ENCODE assay signal across 17 cellular contexts in the genomic region with DNA sequence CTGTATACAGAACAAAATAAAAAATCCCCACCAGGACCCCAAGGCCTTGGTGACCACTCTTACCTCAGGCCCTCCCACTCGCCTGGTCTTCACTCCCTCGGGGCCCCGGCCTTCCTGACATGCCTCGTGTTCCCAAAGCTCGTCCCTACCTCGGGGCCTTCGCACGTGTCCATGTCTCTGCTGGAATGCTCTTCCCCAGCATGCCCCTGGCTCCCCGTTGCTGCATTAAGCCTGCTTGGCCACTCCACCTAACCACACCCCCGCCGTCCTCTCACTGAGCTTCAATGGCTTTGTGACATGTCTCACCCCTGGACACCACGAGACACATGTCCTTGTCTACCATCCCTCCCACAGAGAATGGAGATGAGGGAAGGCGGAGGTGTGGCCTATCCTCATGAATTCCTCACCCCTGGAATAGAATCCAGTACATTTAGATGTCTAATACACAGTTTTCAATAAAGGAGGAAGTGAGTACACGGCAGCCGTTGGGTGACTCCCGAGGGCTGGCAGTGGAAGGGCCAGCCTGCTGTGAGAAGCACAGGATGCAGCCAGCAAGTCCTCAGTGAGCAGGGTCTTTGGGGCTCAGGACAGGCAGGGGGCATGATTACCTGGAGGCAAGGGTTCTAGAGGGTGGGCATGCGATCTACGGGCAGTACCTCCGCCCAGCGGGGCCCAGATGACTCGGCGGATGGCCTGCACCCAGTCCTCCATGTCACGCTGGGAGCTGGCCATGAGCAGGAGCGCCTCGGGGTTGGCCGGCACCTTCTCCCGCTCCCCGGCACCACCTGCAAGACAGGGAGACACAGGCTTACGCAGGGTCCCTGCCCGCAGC.
DNase-seq lines count a peak whose midpoint lies in the region; ATAC-seq and TF ChIP-seq lines count a peak whose summit lies in the region.
"Had no signal": no experiment of that assay in that cellular context is flagged by ENCODE, and none has a peak within 500 bp of the region (broad histone marks: within the 10 kb centered on the region; RNA-seq: fewer than 3 reads in every experiment).

No MANE protein-coding gene starts in this region.

- no CpG with 5 or more reads among the region's 30 CpGs for WGBS in H9 (ENCODE audit: extremely low coverage, insufficient read length, low lambda C conversion rate)
- WGBS in esophagus muscularis mucosa = 86% methylated on average over 21 of the region's 30 CpGs

- H3K9me3 Mint-ChIP-seq in H9 = no peaks in the 10 kb centered on the region
- no peaks in the 10 kb centered on the region for H3K9me3 Mint-ChIP-seq in activated CD8-positive, alpha-beta memory T cell treated with anti-CD3 and anti-CD28 coated beads, Interleukin-2, amount 10 ng/mL, durations not matched to agents 7 days and 5 days (ENCODE audit: low read depth)
- H3K9me3 Mint-ChIP-seq in osteocyte (ENCODE audit: unreplicated experiment) = no peaks in the 10 kb centered on the region

- no peak overlapping the region for H3K4ac ChIP-seq in H9 (ENCODE audit: low read depth, low read length)

- H3K56ac ChIP-seq in H9 (ENCODE audit: insufficient read length, low read depth, low read length) = no peak overlapping the region

- H2AK5ac ChIP-seq in H9 (ENCODE audit: insufficient read length, low read length) = no peak overlapping the region

- H3K9ac ChIP-seq in H9 (ENCODE audit: extremely low read depth, insufficient read length, low read length) = no peak overlapping the region

- H2BK15ac ChIP-seq in H9 (ENCODE audit: low read depth, low read length) = no peak overlapping the region

- TF ChIP-seq EP300 in esophagus muscularis mucosa (IDR thresholded peaks at IDR 0.05) = no peak

- H3K27me3 Mint-ChIP-seq in H9 (ENCODE audit: low read depth) = no peaks in the 10 kb centered on the region; the same call in none of the 2 replicates
- peaks cover 64% of the 10 kb centered on the region for H3K27me3 Mint-ChIP-seq in activated CD8-positive, alpha-beta memory T cell treated with anti-CD3 and anti-CD28 coated beads, Interleukin-2, amount 10 ng/mL, durations not matched to agents 7 days and 5 days
- no peaks in the 10 kb centered on the region for H3K27me3 Mint-ChIP-seq in osteocyte (ENCODE audit: unreplicated experiment)

- no peak overlapping the region for H3K4me2 ChIP-seq in H9 (ENCODE audit: insufficient read depth, insufficient read length, low read length)

- H3K36me3 ChIP-seq in esophagus muscularis mucosa = no peaks in the 10 kb centered on the region
- H3K36me3 ChIP-seq: suprapubic skin had no signal

- no peaks in the 10 kb centered on the region for H3K23me2 ChIP-seq in H9 (ENCODE audit: insufficient read length, low read depth, low read length, poor library complexity, severe bottlenecking)

- H3K27me3 ChIP-seq in H9 (ENCODE audit: insufficient read depth, low read length) (no peaks in the 10 kb centered on the region), esophagus muscularis mucosa (no peaks in the 10 kb centered on the region)

- H2BK12ac ChIP-seq in H9 (ENCODE audit: insufficient read length, low read depth, low read length) = no peak overlapping the region

- no peak overlapping the region for H2BK5ac ChIP-seq in H9 (ENCODE audit: insufficient read length, low read length)

- intact Hi-C loops in esophagus muscularis mucosa (cut with DNase I) = no loop called here

- H3K23ac ChIP-seq in H9 (ENCODE audit: insufficient read length, low read depth, low read length) = no peak overlapping the region

- H3K4me1 Mint-ChIP-seq in H9 (peaks cover 17 to 43% of the 10 kb centered on the region in 2 experiments), osteocyte (ENCODE audit: unreplicated experiment) (peaks cover 12% of the 10 kb centered on the region)
- H3K4me1 Mint-ChIP-seq in activated CD8-positive, alpha-beta memory T cell treated with anti-CD3 and anti-CD28 coated beads, Interleukin-2, amount 10 ng/mL, durations not matched to agents 7 days and 5 days = no peaks in the 10 kb centered on the region

- TF ChIP-seq CTCF in H9 (conservative IDR thresholded peaks at IDR 0.05) (no peak), osteocyte (IDR thresholded peaks at IDR 0.05) (no peak), esophagus muscularis mucosa (IDR thresholded peaks at IDR 0.05) (no peak)

- H2BK120ac ChIP-seq in H9 (ENCODE audit: low read depth, low read length, poor library complexity, severe bottlenecking) = no peak overlapping the region

- peak overlapping the region in 1 of 3 experiments; percentile 55; a peak in 1 of 7 replicates for H3K27ac Mint-ChIP-seq in H9
- no peak overlapping the region for H3K27ac Mint-ChIP-seq in activated CD8-positive, alpha-beta memory T cell treated with anti-CD3 and anti-CD28 coated beads, Interleukin-2, amount 10 ng/mL, durations not matched to agents 7 days and 5 days
- no peak overlapping the region for H3K27ac Mint-ChIP-seq in osteocyte (ENCODE audit: unreplicated experiment)
- H3K27ac Mint-ChIP-seq: activated CD8-positive, alpha-beta T cell treated with anti-CD3 and anti-CD28 coated beads, Interleukin-2, amount 10 ng/mL, durations not matched to agents 7 days and 5 days had no signal

- CTCF ChIA-PET in activated CD8-positive, alpha-beta memory T cell treated with anti-CD3 and anti-CD28 coated beads, Interleukin-2, amount 10 ng/mL, durations not matched to agents 7 days and 5 days (lab: Charles Lee) = no interaction called here

- no peak overlapping the region for H4K8ac ChIP-seq in H9 (replicated peaks; ENCODE audit: insufficient read length, low read depth, low read length)

- H2AFZ ChIP-seq in H9 (ENCODE audit: low read length) = no peak overlapping the region

- TF ChIP-seq POLR2A in esophagus muscularis mucosa (IDR thresholded peaks at IDR 0.05; ENCODE audit: low read depth) = no peak

- no peak overlapping the region for H4K5ac ChIP-seq in H9 (ENCODE audit: insufficient read length, low read depth, low read length)

- no peaks in the 10 kb centered on the region for H4K20me1 ChIP-seq in H9 (ENCODE audit: control insufficient read depth, insufficient read depth, insufficient read length)

- H3K4me1 ChIP-seq in H9 (ENCODE audit: insufficient read depth, low read length) (no peaks in the 10 kb centered on the region; the same call in 1 of the 2 replicates), esophagus muscularis mucosa (no peaks in the 10 kb centered on the region)
- H3K4me1 ChIP-seq: suprapubic skin had no signal

- H3K27ac ChIP-seq in H9 (ENCODE audit: insufficient read length, low read depth, low read length) (no peak overlapping the region), esophagus muscularis mucosa (replicated peaks in 1 of 4) (no peak overlapping the region)
- H3K27ac ChIP-seq: suprapubic skin, VCaP had no signal

- no peak overlapping the region for H3K14ac ChIP-seq in H9 (ENCODE audit: insufficient read depth, low read length)

- no peaks in the 10 kb centered on the region for H3K79me1 ChIP-seq in H9 (ENCODE audit: insufficient read depth, low read depth, low read length, poor library complexity, severe bottlenecking)

- no peak overlapping the region for H3K4me3 Mint-ChIP-seq in H9
- no peak overlapping the region for H3K4me3 Mint-ChIP-seq in activated CD8-positive, alpha-beta memory T cell treated with anti-CD3 and anti-CD28 coated beads, Interleukin-2, amount 10 ng/mL, durations not matched to agents 7 days and 5 days
- no peak overlapping the region for H3K4me3 Mint-ChIP-seq in osteocyte (ENCODE audit: unreplicated experiment)
- H3K4me3 Mint-ChIP-seq: activated CD8-positive, alpha-beta T cell treated with anti-CD3 and anti-CD28 coated beads, Interleukin-2, amount 10 ng/mL, durations not matched to agents 7 days and 5 days had no signal

- H3K36me3 Mint-ChIP-seq in H9 (ENCODE audit: insufficient read depth in 1 of 3, low read depth in 3 of 3) (peaks cover 0 to 4% (median 3%) of the 10 kb centered on the region in 3 experiments; a peak in 3 of 7 replicates), osteocyte (ENCODE audit: unreplicated experiment) (no peaks in the 10 kb centered on the region)
- H3K36me3 Mint-ChIP-seq in activated CD8-positive, alpha-beta memory T cell treated with anti-CD3 and anti-CD28 coated beads, Interleukin-2, amount 10 ng/mL, durations not matched to agents 7 days and 5 days = no peaks in the 10 kb centered on the region

- no peak overlapping the region for H4K91ac ChIP-seq in H9 (ENCODE audit: insufficient read length, low read depth, low read length)

- H3T11ph ChIP-seq in H9 (ENCODE audit: low read length) = no peak overlapping the region

- DNase-seq in H9 (peak; percentile 33), MV-4-11 (lab: John Stamatoyannopoulos, UW) (peak; percentile 77), osteocyte (ENCODE audit: extremely low spot score, unreplicated experiment) (peak; percentile 82), NCI-H2029 (lab: John Stamatoyannopoulos, UW) (no peak), esophagus muscularis mucosa (ENCODE audit: extremely low spot score) (no peak), NCI-H2196 treated with DMSO at 0.1 percent for 48 hours (lab: John Stamatoyannopoulos, UW; ENCODE audit: unreplicated experiment) (no peak)
- DNase-seq in activated CD8-positive, alpha-beta memory T cell treated with anti-CD3 and anti-CD28 coated beads, Interleukin-2, amount 10 ng/mL, durations not matched to agents 7 days and 5 days = peak; percentile 31
- DNase-seq: activated CD8-positive, alpha-beta T cell treated with anti-CD3 and anti-CD28 coated beads, Interleukin-2, amount 10 ng/mL, durations not matched to agents 7 days and 5 days; activated gamma-delta T cell; anterior cingulate cortex; foreskin fibroblast; MM.1S; NCI-H2081 treated with DMSO at 0.1 percent for 48 hours; occipital lobe; stimulated activated CD4-positive, alpha-beta T cell treated with anti-CD3 and anti-CD28 coated beads, Interleukin-4, amount 100 ng/mL, for 24 hours had no signal

- no peak overlapping the region for H2BK20ac ChIP-seq in H9 (ENCODE audit: low read depth, low read length, poor library complexity, severe bottlenecking)

- no peak for ATAC-seq in activated CD8-positive, alpha-beta memory T cell treated with anti-CD3 and anti-CD28 coated beads, Interleukin-2, amount 10 ng/mL, durations not matched to agents 7 days and 5 days
- ATAC-seq: activated CD8-positive, alpha-beta T cell treated with anti-CD3 and anti-CD28 coated beads, Interleukin-2, amount 10 ng/mL, durations not matched to agents 7 days and 5 days had no signal

- no peaks in the 10 kb centered on the region for H3K79me2 ChIP-seq in H9 (ENCODE audit: insufficient read depth, low read length)

- no peak overlapping the region for H3K18ac ChIP-seq in H9 (ENCODE audit: insufficient read length, low read depth, low read length)

- H3K4me3 ChIP-seq in esophagus muscularis mucosa = no peak overlapping the region
- H3K4me3 ChIP-seq: suprapubic skin had no signal

- H3K9me3 ChIP-seq in H9 (ENCODE audit: control insufficient read depth, low read depth, low read length) (no peaks in the 10 kb centered on the region), esophagus muscularis mucosa (no peaks in the 10 kb centered on the region)
- H3K9me3 ChIP-seq: suprapubic skin had no signal

Comparison
In these comparisons a context has a peak if more than half of its experiments do, and no peak if none do; other contexts are left out.
1. DNase-seq: peak in H9 (single experiment), MV-4-11 (single experiment), activated CD8-positive, alpha-beta memory T cell treated with anti-CD3 and anti-CD28 coated beads, Interleukin-2, amount 10 ng/mL, durations not matched to agents 7 days and 5 days (single experiment) and osteocyte (single experiment); none in NCI-H2029 (single experiment), esophagus muscularis mucosa (single experiment) and NCI-H2196 treated with DMSO at 0.1 percent for 48 hours (single experiment).